ENCODE assay signal across 25 cellular contexts in the genomic region with DNA sequence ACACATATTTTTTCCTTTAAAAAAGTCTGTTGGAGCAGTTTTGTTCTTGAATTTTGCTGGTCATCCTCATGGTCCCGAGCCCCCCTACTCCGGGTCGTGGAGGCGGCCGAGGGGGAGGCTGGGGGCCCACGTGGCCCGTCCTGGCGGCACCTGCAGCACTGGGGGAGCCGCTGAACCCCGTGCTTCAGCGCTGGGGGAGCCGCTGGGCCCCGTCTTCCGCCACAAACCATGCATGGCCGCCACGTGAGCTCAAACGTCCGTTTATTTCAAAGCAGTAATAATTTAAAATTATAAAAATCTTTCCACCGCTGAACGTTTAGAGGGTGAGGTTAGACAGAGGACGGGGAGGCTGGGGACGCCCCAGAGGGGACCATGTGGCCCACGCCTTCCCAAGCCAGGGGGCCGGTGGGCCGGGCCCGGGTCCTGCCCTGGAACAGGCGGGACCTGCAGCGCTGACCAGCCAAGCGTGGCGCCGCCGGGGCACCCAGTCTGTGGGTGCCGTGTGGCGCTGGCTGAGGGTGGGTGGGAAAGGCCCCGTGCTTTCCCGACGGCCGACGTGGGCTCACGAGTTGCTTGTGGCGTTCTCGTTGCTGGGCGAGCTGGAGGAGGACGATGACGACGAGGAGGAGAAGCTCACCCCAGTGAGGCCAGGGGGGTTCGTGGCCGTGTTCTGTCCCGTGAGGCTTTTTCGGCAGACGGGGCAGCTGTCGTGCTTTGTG. TPM values are rescaled to one million over a fixed set of nuclear protein-coding genes. Genes with fewer than 3 reads are reported as not detected.
DNase-seq lines count a peak whose midpoint lies in the region; ATAC-seq and TF ChIP-seq lines count a peak whose summit lies in the region.
"Had no signal": no experiment of that assay in that cellular context is flagged by ENCODE, and none has a peak within 500 bp of the region (broad histone marks: within the 10 kb centered on the region; RNA-seq: fewer than 3 reads in every experiment).

No MANE protein-coding gene starts in this region.

- H2AFZ ChIP-seq in OCI-LY7 (ENCODE audit: low read length) (no peak overlapping the region), mammary epithelial cell (ENCODE audit: low read depth, low read length) (no peak overlapping the region)
- H2AFZ ChIP-seq: GM23248 had no signal

- no peaks in the 10 kb centered on the region for H3K27me3 Mint-ChIP-seq in Calu3 (ENCODE audit: unreplicated experiment)
- H3K27me3 Mint-ChIP-seq in activated CD4-positive, alpha-beta T cell treated with anti-CD3 and anti-CD28 coated beads for 36 hours, result no peaks in the 10 kb centered on the region
- H3K27me3 Mint-ChIP-seq in CD4-positive, alpha-beta T cell, result no peaks in the 10 kb centered on the region
- H3K27me3 Mint-ChIP-seq: CD8-positive, alpha-beta memory T cell had no signal

- CTCF ChIA-PET in Calu3 (lab: Charles Lee) (interaction anchor here (0.6 to 1.0 kb wide), 2 partner anchors 15 to 1387 kb away, joined by 3 to 5 read pairs; partner anchors contain the start of gene RNF126), OCI-LY7 (lab: Charles Lee; ENCODE audit: unreplicated experiment) (no interaction called here), mammary epithelial cell (lab: Charles Lee; ENCODE audit: low non-redundant PET) (no interaction called here)
- CTCF ChIA-PET in activated CD4-positive, alpha-beta T cell treated with anti-CD3 and anti-CD28 coated beads for 36 hours (lab: Charles Lee), result no interaction called here
- CTCF ChIA-PET in CD4-positive, alpha-beta T cell (lab: Charles Lee), result interaction anchor here (0.9 kb wide), 1 partner anchor 21 kb away, joined by 3 read pairs; no protein-coding TSS in a partner anchor

- H3K4me1 ChIP-seq in OCI-LY7 (ENCODE audit: insufficient read depth, low read length, poor library complexity, severe bottlenecking) (peaks cover 18% of the 10 kb centered on the region), mammary epithelial cell (ENCODE audit: insufficient read depth, low read length) (no peaks in the 10 kb centered on the region), spleen (peaks cover 0 to 12% (median 3%) of the 10 kb centered on the region in 6 donors)
- H3K4me1 ChIP-seq: HAP-1 had no signal

- H3K9me3 ChIP-seq in OCI-LY7 (ENCODE audit: low read length) (no peaks in the 10 kb centered on the region), mammary epithelial cell (replicated peaks; ENCODE audit: insufficient read depth, low read length) (no peaks in the 10 kb centered on the region), spleen (no peaks in the 10 kb centered on the region)
- no peaks in the 10 kb centered on the region for H3K9me3 ChIP-seq in CD4-positive, alpha-beta T cell (ENCODE audit: control insufficient read depth, low read length)
- H3K9me3 ChIP-seq: HAP-1 had no signal

- H3K79me2 ChIP-seq in OCI-LY7 (ENCODE audit: insufficient read depth, low read depth, low read length), result peaks cover 5% of the 10 kb centered on the region; the same call in 1 of the 2 replicates
- H3K79me2 ChIP-seq in mammary epithelial cell (ENCODE audit: insufficient read depth, low read length), result peaks cover 46% of the 10 kb centered on the region

- H3K9me2 ChIP-seq in OCI-LY7 (ENCODE audit: insufficient read depth, low read length), result no peaks in the 10 kb centered on the region

- no peak for TF ChIP-seq POLR2A in spleen (IDR thresholded peaks at IDR 0.05)

- dilution Hi-C loops in mammary epithelial cell (cut with HindIII; ENCODE audit: low sequenced_read_pairs), result no loop called here

- H3K27ac ChIP-seq in OCI-LY7 (ENCODE audit: low read depth, low read length, poor library complexity, severe bottlenecking), result peak overlapping the region; percentile 59
- no peak overlapping the region for H3K27ac ChIP-seq in mammary epithelial cell (ENCODE audit: insufficient read depth, low read depth, low read length)
- H3K27ac ChIP-seq in spleen, result peak overlapping the region in 1 of 8 donors; percentile 4
- H3K27ac ChIP-seq in CD4-positive, alpha-beta T cell (ENCODE audit: low read depth, low read length), result no peak overlapping the region
- H3K27ac ChIP-seq: GM23248, HL-60, KMS-11, SK-N-MC had no signal

- no peak overlapping the region for H3K4me3 Mint-ChIP-seq in Calu3 (ENCODE audit: low read depth, unreplicated experiment)
- H3K4me3 Mint-ChIP-seq in activated CD4-positive, alpha-beta T cell treated with anti-CD3 and anti-CD28 coated beads for 36 hours, result no peak overlapping the region
- H3K4me3 Mint-ChIP-seq in CD4-positive, alpha-beta T cell, result no peak overlapping the region
- H3K4me3 Mint-ChIP-seq: CD8-positive, alpha-beta memory T cell had no signal

- no peak for ATAC-seq in activated CD4-positive, alpha-beta T cell treated with anti-CD3 and anti-CD28 coated beads for 36 hours
- no peak for ATAC-seq in CD4-positive, alpha-beta T cell (ENCODE audit: poor library complexity)

- peaks cover 19% of the 10 kb centered on the region for H3K36me3 Mint-ChIP-seq in Calu3 (ENCODE audit: insufficient read depth, unreplicated experiment)
- H3K36me3 Mint-ChIP-seq in activated CD4-positive, alpha-beta T cell treated with anti-CD3 and anti-CD28 coated beads for 36 hours (ENCODE audit: low read depth), result peaks cover 18% of the 10 kb centered on the region
- peaks cover 29% of the 10 kb centered on the region for H3K36me3 Mint-ChIP-seq in CD4-positive, alpha-beta T cell (ENCODE audit: low read depth)

- BruUV-seq in Calu3 (replicated peaks; lab: Mats Ljungman, UMichigan) (TSS peak; percentile 66), OCI-LY7 (replicated peaks; lab: Mats Ljungman, UMichigan) (TSS peak; percentile 91), mammary epithelial cell (replicated peaks; lab: Mats Ljungman, UMichigan) (TSS peak; percentile 67)

- H4K20me1 ChIP-seq in OCI-LY7 (ENCODE audit: insufficient read depth, low read length) (no peaks in the 10 kb centered on the region; the same call in 1 of the 2 replicates), mammary epithelial cell (ENCODE audit: insufficient read depth, low read length) (peaks cover under 1% of the 10 kb centered on the region)

- TF ChIP-seq CTCF in Calu3 (IDR thresholded peaks at IDR 0.05; ENCODE audit: unreplicated experiment), result no peak
- no peak for TF ChIP-seq CTCF in OCI-LY7 (conservative IDR thresholded peaks at IDR 0.05; ENCODE audit: low read length)
- no peak for TF ChIP-seq CTCF in mammary epithelial cell (conservative IDR thresholded peaks at IDR 0.05 in 1 of 2, IDR thresholded peaks at IDR 0.05 in 1 of 2; ENCODE audit: extremely low read depth in 1 of 2, insufficient read depth in 1 of 2, low read depth in 1 of 2, low read length in 2 of 2)
- no peak for TF ChIP-seq CTCF in spleen (IDR thresholded peaks at IDR 0.05 in 8 of 11, conservative IDR thresholded peaks at IDR 0.05 in 3 of 11)
- TF ChIP-seq CTCF in CD4-positive, alpha-beta T cell (IDR thresholded peaks at IDR 0.05), result no peak

- no peak for DNase-seq in Calu3
- DNase-seq in OCI-LY7 (ENCODE audit: low spot score), result peak; percentile 27
- DNase-seq in mammary epithelial cell, result no peak
- DNase-seq in spleen, result peak; percentile 70
- DNase-seq in NCI-H2081 (lab: John Stamatoyannopoulos, UW), result no peak
- DNase-seq in activated CD4-positive, alpha-beta T cell treated with anti-CD3 and anti-CD28 coated beads for 36 hours, result no peak
- DNase-seq in CD4-positive, alpha-beta T cell, result no peak
- DNase-seq: C1 segment of cervical spinal cord; CD8-positive, alpha-beta memory T cell; DMS53; GM23248; NCI-H1105; NCI-H146; NCI-H2029; NCI-H2171; NCI-H446; NCI-H526; OCI-M1; SHP77 treated with DMSO at 0.1 percent for 48 hours had no signal

- H3K4me2 ChIP-seq in OCI-LY7 (ENCODE audit: low read length), result 0 out of 2 replicates have a peak overlapping the region, but pooled peaks have one; percentile 20
- H3K4me2 ChIP-seq in mammary epithelial cell (ENCODE audit: insufficient read depth, low read depth, low read length), result no peak overlapping the region
- H3K4me2 ChIP-seq: KMS-11 had no signal

- H3K4me1 Mint-ChIP-seq in Calu3 (ENCODE audit: low read depth, unreplicated experiment), result no peaks in the 10 kb centered on the region
- H3K4me1 Mint-ChIP-seq in activated CD4-positive, alpha-beta T cell treated with anti-CD3 and anti-CD28 coated beads for 36 hours, result no peaks in the 10 kb centered on the region
- H3K4me1 Mint-ChIP-seq in CD4-positive, alpha-beta T cell (ENCODE audit: low read depth), result no peaks in the 10 kb centered on the region

- H3K27me3 ChIP-seq in mammary epithelial cell (ENCODE audit: insufficient read depth, low read length) (no peaks in the 10 kb centered on the region), spleen (replicated peaks in 1 of 7) (no peaks in the 10 kb centered on the region)
- H3K27me3 ChIP-seq in CD4-positive, alpha-beta T cell (ENCODE audit: control insufficient read depth, insufficient read depth, low read length), result no peaks in the 10 kb centered on the region

- in situ Hi-C loops in mammary epithelial cell (cut with MboI; ENCODE audit: low sequenced_read_pairs in 2 of 2), result no loop called here

- no peak overlapping the region for H3K27ac Mint-ChIP-seq in Calu3 (ENCODE audit: unreplicated experiment)
- H3K27ac Mint-ChIP-seq in activated CD4-positive, alpha-beta T cell treated with anti-CD3 and anti-CD28 coated beads for 36 hours, result no peak overlapping the region
- H3K27ac Mint-ChIP-seq in CD4-positive, alpha-beta T cell, result no peak overlapping the region

- no peak overlapping the region for H3K9ac ChIP-seq in mammary epithelial cell (ENCODE audit: insufficient read depth, low read length)
- H3K9ac ChIP-seq: GM23248, KMS-11 had no signal

- no peak overlapping the region for H3K4me3 ChIP-seq in OCI-LY7 (ENCODE audit: low read depth, low read length, poor library complexity, severe bottlenecking)
- no peak overlapping the region for H3K4me3 ChIP-seq in mammary epithelial cell (replicated peaks in 1 of 3; ENCODE audit: insufficient read depth in 1 of 3, low read depth in 2 of 3, low read length in 3 of 3)
- no peak overlapping the region for H3K4me3 ChIP-seq in spleen
- H3K4me3 ChIP-seq: GM23248, HAP-1, SK-N-MC had no signal

- POLR2A ChIA-PET in OCI-LY7 (lab: Charles Lee), result no interaction called here
- POLR2A ChIA-PET in activated CD4-positive, alpha-beta T cell treated with anti-CD3 and anti-CD28 coated beads for 36 hours (lab: Charles Lee), result no interaction called here
- POLR2A ChIA-PET in CD4-positive, alpha-beta T cell (lab: Charles Lee), result interaction anchor here (1.2 to 1.3 kb wide), 2 partner anchors 9 to 13 kb away, joined by 3 to 5 read pairs; no protein-coding TSS in a partner anchor

- peaks cover 85% of the 10 kb centered on the region for H3K36me3 ChIP-seq in OCI-LY7 (ENCODE audit: insufficient read depth, low read length)
- H3K36me3 ChIP-seq in mammary epithelial cell (ENCODE audit: insufficient read depth, low read length), result peaks cover 2% of the 10 kb centered on the region
- H3K36me3 ChIP-seq in spleen, result peaks cover 0 to 98% (median 78%) of the 10 kb centered on the region in 6 donors

- no peaks in the 10 kb centered on the region for H3K9me3 Mint-ChIP-seq in Calu3 (ENCODE audit: low read depth, unreplicated experiment)
- no peaks in the 10 kb centered on the region for H3K9me3 Mint-ChIP-seq in activated CD4-positive, alpha-beta T cell treated with anti-CD3 and anti-CD28 coated beads for 36 hours (ENCODE audit: low read depth)
- H3K9me3 Mint-ChIP-seq in CD4-positive, alpha-beta T cell, result no peaks in the 10 kb centered on the region
- H3K9me3 Mint-ChIP-seq: CD8-positive, alpha-beta memory T cell had no signal

- WGBS in mammary epithelial cell (ENCODE audit: low coverage, missing lambda C conversion rate), result 99% methylated on average over 18 of the region's 52 CpGs
- 82 to 94% (median 93%) methylated on average over 49 to 52 of the region's 52 CpGs for WGBS in spleen, 5 donors

- intact Hi-C loops in Calu3 (cut with micrococcal nuclease; ENCODE audit: unreplicated experiment), result no loop called here
- intact Hi-C loops in OCI-LY7 (cut with micrococcal nuclease; ENCODE audit: unreplicated experiment), result no loop called here
- intact Hi-C loops in mammary epithelial cell (cut with micrococcal nuclease), result no loop called here
- intact Hi-C loops in spleen (cut with DNase I; ENCODE audit: low total_unique reads), result no loop called here
- intact Hi-C loops in activated CD4-positive, alpha-beta T cell treated with anti-CD3 and anti-CD28 coated beads for 36 hours (cut with DNase I, micrococcal nuclease), result no loop called here
- intact Hi-C loops in CD4-positive, alpha-beta T cell (cut with DNase I, micrococcal nuclease), result no loop called here

RNA-seq across cellular contexts. Expression of gene FGF22, which starts 8.0 kb away (rescaled TPM):
- 0.24 and 0.39 TPM in 2 replicates for total RNA-seq in Calu3 (2022)
- total RNA-seq in OCI-LY7 (2014; rRNA removed; shearing (Covaris generic)), result 0.21 TPM in 1 of 2 replicates, not detected in the other
- 0.48 and 0.53 TPM in 2 replicates for total RNA-seq in OCI-LY7 (2022)
- not detected for total RNA-seq in mammary epithelial cell
- polyA plus RNA-seq in mammary epithelial cell, result not detected
- polyA minus RNA-seq in mammary epithelial cell, result not detected
- total RNA-seq in spleen, result under 1 TPM in 2 of 7 donors, not detected in 5; 0.27 to 0.61 TPM
- polyA plus RNA-seq in spleen, result under 1 TPM in 2 of 3 donors, not detected in 1; 0.10 to 0.20 TPM
- total RNA-seq in activated CD4-positive, alpha-beta T cell treated with anti-CD3 and anti-CD28 coated beads for 36 hours, result not detected
- total RNA-seq in CD4-positive, alpha-beta T cell, result under 1 TPM; 0.42 to 0.49 TPM
- total RNA-seq: RPMI7951 had no signal
- polyA plus RNA-seq: CD8-positive, alpha-beta memory T cell; GM23248 had no signal

RNA-seq across cellular contexts. Expression of gene POLRMT, which starts 14.4 kb away (rescaled TPM):
- total RNA-seq in Calu3 (2022) (51.4 and 57.5 TPM in 2 replicates), OCI-LY7 (2022) (70.7 and 74.6 TPM in 2 replicates), mammary epithelial cell (10 to 100 TPM; 23.5 to 50.9 TPM), spleen (10 to 100 TPM; 28.6 to 55.6 (median 49.7) TPM)
- total RNA-seq in OCI-LY7 (2014; rRNA removed; shearing (Covaris generic)), result 50.0 and 65.5 TPM in 2 replicates
- polyA plus RNA-seq in mammary epithelial cell (30.2 TPM), spleen (100 to 1,000 TPM in 2 of 3 donors, 10 to 100 TPM in 1; 67.8 to 105 (median 102) TPM)
- polyA minus RNA-seq in mammary epithelial cell, result 63.2 TPM
- total RNA-seq in activated CD4-positive, alpha-beta T cell treated with anti-CD3 and anti-CD28 coated beads for 36 hours, result 10 to 100 TPM; 69.0 to 77.4 TPM
- total RNA-seq in CD4-positive, alpha-beta T cell, result 10 to 100 TPM; 54.4 to 56.2 TPM

RNA-seq across cellular contexts. Expression of gene RNF126, which starts 15.3 kb away (rescaled TPM):
- total RNA-seq in Calu3 (2022) (44.8 and 46.4 TPM in 2 replicates), OCI-LY7 (2022) (104 and 106 TPM in 2 replicates), mammary epithelial cell (10 to 100 TPM; 79.2 to 83.9 TPM), spleen (10 to 100 TPM; 49.2 to 95.1 (median 57.7) TPM)
- total RNA-seq in OCI-LY7 (2014; rRNA removed; shearing (Covaris generic)), result 85.8 and 98.6 TPM in 2 replicates
- polyA plus RNA-seq in mammary epithelial cell (54.4 TPM), spleen (10 to 100 TPM; 38.1 to 55.3 (median 45.0) TPM)
- 5.1 TPM for polyA minus RNA-seq in mammary epithelial cell
- 10 to 100 TPM; 83.0 to 91.3 TPM for total RNA-seq in activated CD4-positive, alpha-beta T cell treated with anti-CD3 and anti-CD28 coated beads for 36 hours
- total RNA-seq in CD4-positive, alpha-beta T cell, result 100 to 1,000 TPM; 112 to 119 TPM

RNA-seq across cellular contexts. Expression of gene FSTL3, which starts 28.5 kb away (rescaled TPM):
- total RNA-seq in Calu3 (2022) (6.9 and 7.1 TPM in 2 replicates), OCI-LY7 (2022) (6.5 and 7.3 TPM in 2 replicates), mammary epithelial cell (100 to 1,000 TPM; 127 to 140 TPM), spleen (10 to 100 TPM; 11.5 to 43.4 (median 16.6) TPM)
- 3.4 and 5.7 TPM in 2 replicates for total RNA-seq in OCI-LY7 (2014; rRNA removed; shearing (Covaris generic))
- polyA plus RNA-seq in mammary epithelial cell (72.2 TPM), spleen (10 to 100 TPM in 2 of 3 donors, 1 to 10 TPM in 1; 5.6 to 31.2 (median 10.9) TPM)
- polyA minus RNA-seq in mammary epithelial cell, result 41.3 TPM
- 10 to 100 TPM in 1 of 2 experiments, 1 to 10 TPM in 1; 8.5 to 10.1 TPM for total RNA-seq in activated CD4-positive, alpha-beta T cell treated with anti-CD3 and anti-CD28 coated beads for 36 hours
- 1 to 10 TPM; 2.2 to 3.4 TPM for total RNA-seq in CD4-positive, alpha-beta T cell

RNA-seq across cellular contexts. Expression of gene PRSS57, which starts 47.5 kb away (rescaled TPM):
- total RNA-seq in Calu3 (2022) (not detected in 2 replicates), OCI-LY7 (2022) (not detected in 2 replicates), mammary epithelial cell (not detected), spleen (1 to 10 TPM in 2 of 7 donors, under 1 TPM in 3, not detected in 2; 0.46 to 2.5 (median 0.60) TPM)
- total RNA-seq in OCI-LY7 (2014; rRNA removed; shearing (Covaris generic)), result not detected in 2 replicates
- polyA plus RNA-seq in mammary epithelial cell (not detected), spleen (under 1 TPM; 0.24 to 0.70 (median 0.27) TPM)
- polyA minus RNA-seq in mammary epithelial cell, result not detected
- total RNA-seq in activated CD4-positive, alpha-beta T cell treated with anti-CD3 and anti-CD28 coated beads for 36 hours, result not detected
- total RNA-seq in CD4-positive, alpha-beta T cell, result not detected
- total RNA-seq: CD8-positive, alpha-beta memory T cell; GM23248; HT-29; RPMI7951 had no signal
- polyA plus RNA-seq: CD8-positive, alpha-beta memory T cell; GM23248 had no signal

Comparison
In these comparisons a context has a peak if more than half of its experiments do, and no peak if none do; other contexts are left out.
1. DNase-seq: peak in OCI-LY7 (single experiment) and spleen (single experiment); none in Calu3 (single experiment), mammary epithelial cell (single experiment), NCI-H2081 (0 of 2), activated CD4-positive, alpha-beta T cell treated with anti-CD3 and anti-CD28 coated beads for 36 hours (single experiment) and CD4-positive, alpha-beta T cell (0 of 10).
2. CTCF ChIA-PET loops: an anchor here in Calu3 (0.6 to 1.0 kb wide) and CD4-positive, alpha-beta T cell (0.9 kb wide); none called in OCI-LY7, mammary epithelial cell and activated CD4-positive, alpha-beta T cell treated with anti-CD3 and anti-CD28 coated beads for 36 hours.